In genomic region chr20:31604567-31605030, GRCh38 we compare ENCODE assay signal across 8 cellular contexts. TPM values are rescaled to one million over a fixed set of nuclear protein-coding genes. Genes with fewer than 3 reads are reported as not detected.
DNase-seq lines count a peak whose midpoint lies in the region; ATAC-seq and TF ChIP-seq lines count a peak whose summit lies in the region.

No MANE protein-coding gene starts in this region.

- CTCF ChIA-PET in naive thymus-derived CD4-positive, alpha-beta T cell (lab: Charles Lee) = interaction anchor here (0.6 to 13.1 kb wide), 4 partner anchors 8 to 77 kb away, joined by 3 to 568 read pairs (median 3); no protein-coding TSS in a partner anchor

- peak overlapping the region; percentile 99 for H3K4me3 ChIP-seq in BE2C (ENCODE audit: low read depth, low read length)
- peak overlapping the region; percentile 79 for H3K4me3 ChIP-seq in Jurkat, Clone E6-1 (ENCODE audit: low read length)
- H3K4me3 ChIP-seq in choroid plexus epithelial cell (ENCODE audit: low read depth, low read length) = peak overlapping the region; percentile 95
- H3K4me3 ChIP-seq in naive thymus-derived CD4-positive, alpha-beta T cell (ENCODE audit: low read length) = peak overlapping the region; percentile 97

- intact Hi-C loops in naive thymus-derived CD4-positive, alpha-beta T cell (cut with micrococcal nuclease) = loop anchor here (1.0 to 2.0 kb wide), 4 partner anchors 9 to 119 kb away; partner anchors contain the start of gene HM13 (in 2 of the 2)

- POLR2A ChIA-PET in naive thymus-derived CD4-positive, alpha-beta T cell (lab: Charles Lee) = interaction anchor here (0.9 to 2.7 kb wide), 4 partner anchors 31 to 45 kb away, joined by 4 to 23 read pairs (median 6); no protein-coding TSS in a partner anchor

- peaks cover 23% of the 10 kb centered on the region for H3K4me1 ChIP-seq in BE2C
- H3K4me1 ChIP-seq in naive thymus-derived CD4-positive, alpha-beta T cell (ENCODE audit: control insufficient read depth in 2 of 2, insufficient read depth in 2 of 2, low read length in 2 of 2) = peaks cover 5 to 27% of the 10 kb centered on the region in 2 donors

- peaks cover 24 to 59% (median 33%) of the 10 kb centered on the region in 5 donors for H3K27me3 Mint-ChIP-seq in naive thymus-derived CD4-positive, alpha-beta T cell

- peaks cover 7 to 29% (median 17%) of the 10 kb centered on the region in 7 donors for H3K4me1 Mint-ChIP-seq in naive thymus-derived CD4-positive, alpha-beta T cell

- DNase-seq in BE2C = peak; percentile 49
- no peak for DNase-seq in Jurkat, Clone E6-1 (ENCODE audit: low read depth, low spot score)
- no peak for DNase-seq in choroid plexus epithelial cell (ENCODE audit: low read depth)
- DNase-seq in naive thymus-derived CD4-positive, alpha-beta T cell = peak in 1 of 9 donors; percentile 8
- no peak for DNase-seq in NCI-H128 (lab: John Stamatoyannopoulos, UW; ENCODE audit: unreplicated experiment)
- no peak for DNase-seq in HK-2 (ENCODE audit: unreplicated experiment)

- ATAC-seq in naive thymus-derived CD4-positive, alpha-beta T cell = no peak
- no peak for ATAC-seq in HG03139 (IDR thresholded peaks at IDR 0.05; ENCODE audit: unreplicated experiment)
- ATAC-seq in HG03095 (IDR thresholded peaks at IDR 0.05; ENCODE audit: unreplicated experiment) = no peak

- no peaks in the 10 kb centered on the region for H3K9me3 ChIP-seq in BE2C
- H3K9me3 ChIP-seq in naive thymus-derived CD4-positive, alpha-beta T cell (ENCODE audit: control insufficient read depth in 2 of 3, low read length in 3 of 3) = no peaks in the 10 kb centered on the region

- no peaks in the 10 kb centered on the region for H3K27me3 ChIP-seq in BE2C
- peaks cover 0 to 11% of the 10 kb centered on the region in 2 donors for H3K27me3 ChIP-seq in naive thymus-derived CD4-positive, alpha-beta T cell (ENCODE audit: control insufficient read depth in 2 of 2, insufficient read depth in 2 of 2, low read length in 2 of 2)

- H3K9me3 Mint-ChIP-seq in naive thymus-derived CD4-positive, alpha-beta T cell = no peaks in the 10 kb centered on the region

- TF ChIP-seq CTCF in BE2C (IDR thresholded peaks at IDR 0.05; ENCODE audit: low read depth, low read length) = no peak
- TF ChIP-seq CTCF in choroid plexus epithelial cell (conservative IDR thresholded peaks at IDR 0.05; ENCODE audit: low read depth, low read length) = no peak

- H3K27ac ChIP-seq in naive thymus-derived CD4-positive, alpha-beta T cell (ENCODE audit: low read depth, low read length) = peak overlapping the region; percentile 42

- peaks cover 17% of the 10 kb centered on the region for H3K36me3 ChIP-seq in BE2C
- no peaks in the 10 kb centered on the region for H3K36me3 ChIP-seq in naive thymus-derived CD4-positive, alpha-beta T cell (ENCODE audit: control insufficient read depth in 2 of 3, insufficient read depth in 3 of 3, low read length in 3 of 3)

- peak overlapping the region; percentile 85 to 97 (median 96) for H3K4me3 Mint-ChIP-seq in naive thymus-derived CD4-positive, alpha-beta T cell

- H3K27ac Mint-ChIP-seq in naive thymus-derived CD4-positive, alpha-beta T cell = peak overlapping the region in 4 of 9 donors; percentile 67 to 88 (median 81)

- H3K36me3 Mint-ChIP-seq in naive thymus-derived CD4-positive, alpha-beta T cell = no peaks in the 10 kb centered on the region

RNA-seq across cellular contexts. Expression of gene ID1, which starts 0.5 kb away (rescaled TPM):
- 40.6 TPM for polyA plus RNA-seq in BE2C (2012; ENCODE audit: insufficient read depth, insufficient read length, low read depth)
- polyA plus RNA-seq in Jurkat, Clone E6-1 (2012; ENCODE audit: insufficient read depth, insufficient read length) = 67.2 TPM
- 10 to 100 TPM in 1 of 5 experiments, 1 to 10 TPM in 1, under 1 TPM in 3; 0.41 to 16.9 (median 0.62) TPM for total RNA-seq in naive thymus-derived CD4-positive, alpha-beta T cell
- not detected for polyA plus RNA-seq in naive thymus-derived CD4-positive, alpha-beta T cell

RNA-seq across cellular contexts. Expression of gene COX4I2, which starts 33.1 kb away (rescaled TPM):
- polyA plus RNA-seq in BE2C (2012; ENCODE audit: insufficient read depth, insufficient read length, low read depth) = 4.2 TPM
- polyA plus RNA-seq in Jurkat, Clone E6-1 (2012; ENCODE audit: insufficient read depth, insufficient read length) = not detected
- not detected for total RNA-seq in naive thymus-derived CD4-positive, alpha-beta T cell
- not detected for polyA plus RNA-seq in naive thymus-derived CD4-positive, alpha-beta T cell
